ENCODE assay signal across 13 cellular contexts in the genomic region with DNA sequence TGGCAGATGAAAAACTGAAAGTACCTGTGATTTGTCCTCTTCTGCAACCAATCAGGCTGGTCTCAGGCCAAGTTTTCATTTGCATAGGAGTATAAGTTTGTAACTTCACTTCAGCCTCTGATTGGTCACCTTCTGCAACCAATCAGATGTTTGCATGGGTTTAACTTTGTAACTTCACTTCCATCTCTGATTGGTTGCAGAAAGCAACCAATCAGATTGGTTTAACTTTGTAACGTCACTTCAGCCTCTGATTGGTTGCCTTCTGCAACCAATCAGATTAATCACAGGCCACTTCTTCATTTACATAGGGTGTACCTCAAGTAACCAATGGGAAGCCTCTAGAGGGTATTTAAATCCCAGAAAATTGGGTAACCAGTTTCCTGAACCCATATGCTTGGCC. TPM values are rescaled to one million over a fixed set of nuclear protein-coding genes. Genes with fewer than 3 reads are reported as not detected.
DNase-seq lines count a peak whose midpoint lies in the region; ATAC-seq and TF ChIP-seq lines count a peak whose summit lies in the region.
"Had no signal": no experiment of that assay in that cellular context is flagged by ENCODE, and none has a peak within 500 bp of the region (broad histone marks: within the 10 kb centered on the region; RNA-seq: fewer than 3 reads in every experiment).

No MANE protein-coding gene starts in this region.

- intact Hi-C loops in upper lobe of right lung (cut with DNase I): no loop called here

- H3K9me3 Mint-ChIP-seq in stimulated activated naive CD8-positive, alpha-beta T cell treated with anti-CD3 and anti-CD28 coated beads, Interleukin-15, amount 100 ng/mL, for 72 hours: no peaks in the 10 kb centered on the region
- H3K9me3 Mint-ChIP-seq: dendritic cell treated with granulocyte-macrophage colony-stimulating factor and Interleukin-4, amounts not matched to agents 40 ng/mL and 50 ng/mL, for 4 days had no signal

- H3K36me3 ChIP-seq in upper lobe of right lung: no peaks in the 10 kb centered on the region

- H3K4me3 ChIP-seq in upper lobe of right lung: no peak overlapping the region

- ATAC-seq in stimulated activated naive CD8-positive, alpha-beta T cell treated with anti-CD3 and anti-CD28 coated beads, Interleukin-15, amount 100 ng/mL, for 72 hours: peak; percentile 35
- ATAC-seq in stimulated activated naive CD8-positive, alpha-beta T cell treated with anti-CD3 and anti-CD28 coated beads, Interleukin-15, Interleukin-2, amounts not matched to agents 100 U/mL and 50 U/mL, for 24 hours: no peak
- ATAC-seq in upper lobe of right lung: peak; percentile 72

- H3K27ac ChIP-seq in upper lobe of right lung: no peak overlapping the region

- no peaks in the 10 kb centered on the region for H3K27me3 ChIP-seq in upper lobe of right lung

- peak in 1 of 2 donors; percentile 13 for DNase-seq in stimulated activated naive CD8-positive, alpha-beta T cell treated with anti-CD3 and anti-CD28 coated beads, Interleukin-15, amount 100 ng/mL, for 72 hours
- no peak for DNase-seq in stimulated activated naive CD8-positive, alpha-beta T cell treated with anti-CD3 and anti-CD28 coated beads, Interleukin-15, Interleukin-2, amounts not matched to agents 100 U/mL and 50 U/mL, for 24 hours
- DNase-seq in NCI-H82 treated with DMSO at 0.1 percent for 48 hours (lab: John Stamatoyannopoulos, UW; ENCODE audit: unreplicated experiment): peak; percentile 10
- DNase-seq in dermis blood vessel endothelial cell: peak; percentile 10
- DNase-seq in upper lobe of right lung: no peak
- DNase-seq in activated CD4-positive, CD25-positive, alpha-beta regulatory T cell treated with anti-CD3 and anti-CD28 coated beads, Interleukin-2, amount 50 U/mL, for 72 hours: no peak
- DNase-seq in SIG-M5 treated with dmso at 0.1 percent for 504 hours (lab: John Stamatoyannopoulos, UW; ENCODE audit: unreplicated experiment): no peak
- DNase-seq in NCI-H146 (lab: John Stamatoyannopoulos, UW): no peak
- DNase-seq: kidney; NCI-H2227 treated with DMSO at 0.1 percent for 48 hours; stimulated activated CD4-positive, alpha-beta T cell treated with anti-CD3 and anti-CD28 coated beads, Interleukin-4, amount 100 ng/mL, for 4 hours had no signal

- peaks cover 34% of the 10 kb centered on the region for H3K4me1 Mint-ChIP-seq in stimulated activated naive CD8-positive, alpha-beta T cell treated with anti-CD3 and anti-CD28 coated beads, Interleukin-15, amount 100 ng/mL, for 72 hours

- peaks cover 6% of the 10 kb centered on the region for H3K4me1 ChIP-seq in upper lobe of right lung

- no peak overlapping the region for H3K27ac Mint-ChIP-seq in stimulated activated naive CD8-positive, alpha-beta T cell treated with anti-CD3 and anti-CD28 coated beads, Interleukin-15, amount 100 ng/mL, for 72 hours
- H3K27ac Mint-ChIP-seq: B cell; dendritic cell treated with granulocyte-macrophage colony-stimulating factor and Interleukin-4, amounts not matched to agents 40 ng/mL and 50 ng/mL, for 4 days had no signal

- TF ChIP-seq CTCF in upper lobe of right lung (IDR thresholded peaks at IDR 0.05): no peak

- no peaks in the 10 kb centered on the region for H3K27me3 Mint-ChIP-seq in stimulated activated naive CD8-positive, alpha-beta T cell treated with anti-CD3 and anti-CD28 coated beads, Interleukin-15, amount 100 ng/mL, for 72 hours
- H3K27me3 Mint-ChIP-seq: B cell had no signal

- H3K9me3 ChIP-seq in upper lobe of right lung: no peaks in the 10 kb centered on the region

- H3K4me3 Mint-ChIP-seq in stimulated activated naive CD8-positive, alpha-beta T cell treated with anti-CD3 and anti-CD28 coated beads, Interleukin-15, amount 100 ng/mL, for 72 hours: no peak overlapping the region
- H3K4me3 Mint-ChIP-seq: B cell; dendritic cell treated with granulocyte-macrophage colony-stimulating factor and Interleukin-4, amounts not matched to agents 40 ng/mL and 50 ng/mL, for 4 days had no signal

RNA-seq across cellular contexts. Expression of a gene that starts 18.9 kb away (rescaled TPM):
- 24.8 and 28.3 TPM in 2 replicates for total RNA-seq in dermis blood vessel endothelial cell
- total RNA-seq in upper lobe of right lung: 44.2 TPM

RNA-seq across cellular contexts. Expression of a gene that starts 30.4 kb away (rescaled TPM):
- total RNA-seq in dermis blood vessel endothelial cell (7.1 and 24.3 TPM in 2 replicates), upper lobe of right lung (6.2 TPM)

Comparison
In these comparisons a context has a peak if more than half of its experiments do, and no peak if none do; other contexts are left out.
1. DNase-seq: peak in NCI-H82 treated with DMSO at 0.1 percent for 48 hours (single experiment) and dermis blood vessel endothelial cell (single experiment); none in stimulated activated naive CD8-positive, alpha-beta T cell treated with anti-CD3 and anti-CD28 coated beads, Interleukin-15, Interleukin-2, amounts not matched to agents 100 U/mL and 50 U/mL, for 24 hours (single experiment), upper lobe of right lung (single experiment), activated CD4-positive, CD25-positive, alpha-beta regulatory T cell treated with anti-CD3 and anti-CD28 coated beads, Interleukin-2, amount 50 U/mL, for 72 hours (single experiment), SIG-M5 treated with dmso at 0.1 percent for 504 hours (single experiment) and NCI-H146 (single experiment).